11 cellular contexts compared by ENCODE assay signal in the genomic region with DNA sequence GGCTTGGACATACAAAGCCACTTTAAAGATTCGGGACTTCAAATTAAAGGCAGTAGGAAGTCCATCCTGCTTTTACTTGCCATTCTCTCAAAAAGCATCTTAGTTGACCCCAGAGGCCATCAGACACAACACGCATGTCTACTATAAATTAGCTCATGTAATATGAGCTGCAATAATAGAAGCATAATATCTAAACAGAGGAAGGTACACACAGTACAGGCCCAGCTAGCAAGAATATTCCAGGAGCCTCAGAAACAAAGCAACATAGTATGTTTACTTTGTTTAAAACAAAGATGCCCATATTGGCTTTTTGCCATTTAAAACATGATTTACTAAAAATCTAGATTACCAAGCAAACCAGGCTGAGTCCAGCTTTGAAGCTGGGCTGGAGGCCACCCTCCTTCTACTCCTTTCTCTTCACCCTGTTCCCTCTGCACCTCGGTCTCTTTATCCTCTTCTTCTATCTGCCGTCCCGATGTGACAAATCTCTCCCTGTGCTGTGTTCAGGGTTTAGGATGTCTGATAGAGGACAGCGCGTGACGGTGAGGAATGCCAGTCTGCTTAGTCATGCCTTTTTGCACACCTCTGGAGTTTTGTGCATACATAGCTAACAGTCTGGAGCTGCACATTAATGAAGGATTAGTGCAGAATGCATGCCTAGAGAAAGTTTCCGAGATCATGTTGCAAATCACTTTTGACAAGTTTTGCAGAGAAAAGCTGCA. TPM values are rescaled to one million over a fixed set of nuclear protein-coding genes. Genes with fewer than 3 reads are reported as not detected.
DNase-seq lines count a peak whose midpoint lies in the region; FAIRE-seq and TF ChIP-seq lines count a peak whose summit lies in the region.
"Had no signal": no experiment of that assay in that cellular context is flagged by ENCODE, and none has a peak within 500 bp of the region (broad histone marks: within the 10 kb centered on the region; RNA-seq: fewer than 3 reads in every experiment).

No MANE protein-coding gene starts in this region.

- DNase-seq in EL = peak; percentile 1
- peak; percentile 24 for DNase-seq in RWPE1 (ENCODE audit: low spot score)
- DNase-seq in fibroblast of peridontal ligament (ENCODE audit: extremely low read depth) = peak; percentile 15
- DNase-seq in occipital lobe (lab: John Stamatoyannopoulos, UW) = peak; percentile 15
- DNase-seq in activated gamma-delta T cell (lab: John Stamatoyannopoulos, UW) = no peak
- no peak for DNase-seq in NCI-H1048 (lab: John Stamatoyannopoulos, UW)
- no peak for DNase-seq in T-helper 9 cell
- DNase-seq in GM12892 (ENCODE audit: insufficient read length) = no peak
- DNase-seq: effector memory CD8-positive, alpha-beta T cell; NCI-H446; stimulated activated naive B cell treated with anti-CD40 and anti-IgM and Interleukin-4, amounts not matched to agents 10 μg/mL and 1 μg/mL and 100 μg/mL, for 72 hours had no signal

- no peak for FAIRE-seq in GM12892 (lab: Jason Lieb, UNC)

- no peak for TF ChIP-seq CTCF in RWPE1 (conservative IDR thresholded peaks at IDR 0.05; ENCODE audit: low read depth)

- CTCF ChIA-PET in RWPE1 (lab: Yijun Ruan, JAX) = interaction anchor here (1.0 kb wide), 1 partner anchor 77 kb away, joined by 3 read pairs; no protein-coding TSS in a partner anchor

- no peak for TF ChIP-seq POLR2A in GM12892 (IDR thresholded peaks at IDR 0.05; ENCODE audit: low read depth, low read length)

- no peak overlapping the region for H3K27ac ChIP-seq in RWPE1

- POLR2A ChIA-PET in RWPE1 (lab: Yijun Ruan, JAX; ENCODE audit: low non-redundant PET) = interaction anchor here (0.6 kb wide), 1 partner anchor 12 kb away, joined by 3 read pairs; no protein-coding TSS in a partner anchor

RNA-seq across cellular contexts. Expression of a gene that starts 28.2 kb away (rescaled TPM):
- total RNA-seq in occipital lobe = 54.9 TPM
- polyA plus RNA-seq in GM12892 (2012; ENCODE audit: missing spikeins) = 0.36 TPM

Comparison
In these comparisons a context has a peak if more than half of its experiments do, and no peak if none do; other contexts are left out.
1. DNase-seq: peak in EL (single experiment), RWPE1 (single experiment), fibroblast of peridontal ligament (single experiment) and occipital lobe (single experiment); none in activated gamma-delta T cell (single experiment), NCI-H1048 (single experiment), T-helper 9 cell (single experiment) and GM12892 (single experiment).